15 cellular contexts compared by ENCODE assay signal in the genomic region with DNA sequence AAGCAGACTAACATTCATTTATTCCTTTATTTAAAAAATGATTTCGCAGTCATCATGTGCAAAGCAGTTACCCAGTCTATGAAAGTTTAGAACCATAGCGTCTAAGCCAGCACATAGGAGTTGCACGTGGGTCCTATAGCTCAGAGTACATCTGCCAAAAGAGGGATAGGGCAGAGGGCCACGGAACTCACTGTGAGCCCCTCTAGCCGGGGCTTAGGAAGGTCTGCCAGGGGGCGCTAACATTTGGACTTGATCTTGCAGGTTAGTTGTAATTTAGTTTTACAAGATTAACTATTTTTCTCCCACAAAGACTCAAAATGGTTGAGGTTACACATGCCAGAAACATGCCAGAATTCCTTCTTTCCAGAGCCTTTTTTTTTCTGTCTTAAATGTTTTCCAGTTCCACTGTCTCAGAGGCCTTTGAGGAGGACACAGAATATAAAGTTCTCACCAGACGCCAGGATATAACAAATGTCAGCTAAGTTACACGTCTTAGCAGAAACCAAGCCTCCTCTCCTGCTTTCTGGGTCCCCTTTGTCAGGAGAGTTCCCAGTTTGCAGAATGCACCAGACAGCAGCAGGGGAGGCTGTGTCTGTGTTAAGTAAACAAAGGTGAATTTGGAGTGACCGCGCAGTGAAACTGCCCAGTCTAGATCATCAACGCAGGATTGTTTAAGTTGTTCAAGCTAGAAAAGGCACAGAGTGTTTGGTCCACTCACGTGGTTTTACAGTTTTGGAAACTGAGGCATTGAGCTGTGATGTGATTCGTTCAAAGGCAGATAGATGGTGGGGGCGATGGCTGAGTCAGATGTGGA.
DNase-seq lines count a peak whose midpoint lies in the region; ATAC-seq, FAIRE-seq and TF ChIP-seq lines count a peak whose summit lies in the region.
"Had no signal": no experiment of that assay in that cellular context is flagged by ENCODE, and none has a peak within 500 bp of the region (broad histone marks: within the 10 kb centered on the region; RNA-seq: fewer than 3 reads in every experiment).

No MANE protein-coding gene starts in this region.

- H3K79me2 ChIP-seq in OCI-LY7 (ENCODE audit: insufficient read depth, low read depth, low read length) (no peaks in the 10 kb centered on the region), endothelial cell of umbilical vein (ENCODE audit: control insufficient read depth, insufficient read depth, low read length) (no peaks in the 10 kb centered on the region)

- no peak for ATAC-seq in stimulated activated naive B cell treated with anti-CD40 and anti-IgM and Interleukin-4, amounts not matched to agents 10 μg/mL and 1 μg/mL and 100 μg/mL, for 72 hours (replicated peaks)
- ATAC-seq in HG02588 (IDR thresholded peaks at IDR 0.05; ENCODE audit: unreplicated experiment), result no peak
- ATAC-seq: K562 had no signal

- H3K4me2 ChIP-seq in OCI-LY7 (ENCODE audit: low read length) (no peak overlapping the region), endothelial cell of umbilical vein (ENCODE audit: insufficient read depth, low read length) (no peak overlapping the region)

- DNase-seq in DMS53 (lab: John Stamatoyannopoulos, UW) (peak; percentile 14), DMS53 treated with DMSO at 0.1 percent for 48 hours (lab: John Stamatoyannopoulos, UW; ENCODE audit: unreplicated experiment) (no peak), OCI-LY7 (ENCODE audit: low spot score) (no peak), endothelial cell of umbilical vein (ENCODE audit: low read depth, low spot score) (no peak), AG08396 (ENCODE audit: low spot score) (no peak)
- DNase-seq in stimulated activated naive B cell treated with anti-CD40 and anti-IgM and Interleukin-4, amounts not matched to agents 10 μg/mL and 1 μg/mL and 100 μg/mL, for 72 hours, result no peak
- DNase-seq: CD8-positive, alpha-beta memory T cell; central memory CD4-positive, alpha-beta T cell; posterior cingulate gyrus; substantia nigra had no signal

- no peaks in the 10 kb centered on the region for H3K27me3 Mint-ChIP-seq in stimulated activated naive B cell treated with anti-CD40 and anti-IgM and Interleukin-4, amounts not matched to agents 10 μg/mL and 1 μg/mL and 100 μg/mL, for 72 hours
- H3K27me3 Mint-ChIP-seq: activated naive CD8-positive, alpha-beta T cell; CD8-positive, alpha-beta memory T cell had no signal

- H3K4me1 Mint-ChIP-seq in stimulated activated naive B cell treated with anti-CD40 and anti-IgM and Interleukin-4, amounts not matched to agents 10 μg/mL and 1 μg/mL and 100 μg/mL, for 72 hours, result peaks cover 10 to 25% of the 10 kb centered on the region in 2 donors
- H3K4me1 Mint-ChIP-seq: CD8-positive, alpha-beta memory T cell had no signal

- H3K4me1 ChIP-seq in OCI-LY7 (ENCODE audit: insufficient read depth, low read length, poor library complexity, severe bottlenecking) (no peaks in the 10 kb centered on the region), endothelial cell of umbilical vein (ENCODE audit: control insufficient read depth, extremely low read depth, insufficient read depth, low read length) (peaks cover 48% of the 10 kb centered on the region), rectal smooth muscle tissue (ENCODE audit: control insufficient read depth, insufficient read depth, low read length) (peaks cover 32% of the 10 kb centered on the region)

- CTCF ChIA-PET in OCI-LY7 (lab: Charles Lee; ENCODE audit: unreplicated experiment), result no interaction called here
- CTCF ChIA-PET in endothelial cell of umbilical vein (lab: Charles Lee), result interaction anchor here (0.6 to 2.3 kb wide), 9 partner anchors 8 to 358 kb away, joined by 3 to 11 read pairs (median 6); no protein-coding TSS in a partner anchor

- H4K20me1 ChIP-seq in OCI-LY7 (ENCODE audit: insufficient read depth, low read length), result no peaks in the 10 kb centered on the region
- H4K20me1 ChIP-seq in endothelial cell of umbilical vein (replicated peaks; ENCODE audit: control insufficient read depth, extremely low read depth, insufficient read depth, low read length), result no peaks in the 10 kb centered on the region

- FAIRE-seq in endothelial cell of umbilical vein (lab: Jason Lieb, UNC), result no peak
- FAIRE-seq: K562 had no signal

- H3K4me3 ChIP-seq in OCI-LY7 (ENCODE audit: low read depth, low read length, poor library complexity, severe bottlenecking) (no peak overlapping the region), endothelial cell of umbilical vein (replicated peaks in 1 of 3; ENCODE audit: insufficient read depth in 1 of 3, low read depth in 1 of 3, low read length in 3 of 3) (no peak overlapping the region), rectal smooth muscle tissue (ENCODE audit: low read length) (no peak overlapping the region)
- H3K4me3 ChIP-seq: K562 had no signal

- H3K9me2 ChIP-seq in OCI-LY7 (ENCODE audit: insufficient read depth, low read length), result no peaks in the 10 kb centered on the region

- TF ChIP-seq CTCF in OCI-LY7 (conservative IDR thresholded peaks at IDR 0.05; ENCODE audit: low read length) (peak; percentile 41; the same call in 1 of the 2 replicates), endothelial cell of umbilical vein (IDR thresholded peaks at IDR 0.05; ENCODE audit: extremely low read depth in 1 of 2, insufficient read depth in 1 of 2, low read depth in 1 of 2, low read length in 2 of 2) (no peak)

- H3K9me3 ChIP-seq in OCI-LY7 (ENCODE audit: low read length) (no peaks in the 10 kb centered on the region), endothelial cell of umbilical vein (replicated peaks; ENCODE audit: control insufficient read depth, insufficient read depth, low read length) (no peaks in the 10 kb centered on the region)

- dilution Hi-C loops in endothelial cell of umbilical vein (cut with MboI; ENCODE audit: extremely low pct_ligation_motif_present, low sequenced_read_pairs), result no loop called here

- intact Hi-C loops in OCI-LY7 (cut with micrococcal nuclease; ENCODE audit: unreplicated experiment) (no loop called here), endothelial cell of umbilical vein (cut with micrococcal nuclease) (no loop called here)

- H3K9me1 ChIP-seq in endothelial cell of umbilical vein (replicated peaks; ENCODE audit: control insufficient read depth, extremely low read depth, insufficient read depth, low read length), result no peaks in the 10 kb centered on the region

- H3K36me3 ChIP-seq in OCI-LY7 (ENCODE audit: insufficient read depth, low read length), result no peaks in the 10 kb centered on the region
- no peaks in the 10 kb centered on the region for H3K36me3 ChIP-seq in endothelial cell of umbilical vein (ENCODE audit: control insufficient read depth in 2 of 2, extremely low read depth in 1 of 2, insufficient read depth in 2 of 2, low read length in 2 of 2)
- no peaks in the 10 kb centered on the region for H3K36me3 ChIP-seq in rectal smooth muscle tissue (ENCODE audit: control insufficient read depth, insufficient read depth, low read length)

- H2AFZ ChIP-seq in OCI-LY7 (ENCODE audit: low read length) (no peak overlapping the region), endothelial cell of umbilical vein (ENCODE audit: low read depth, low read length) (no peak overlapping the region)

- no peak overlapping the region for H3K27ac ChIP-seq in OCI-LY7 (ENCODE audit: low read depth, low read length, poor library complexity, severe bottlenecking)
- peak overlapping the region; percentile 41 for H3K27ac ChIP-seq in endothelial cell of umbilical vein (ENCODE audit: insufficient read depth, low read depth, low read length)
- H3K27ac ChIP-seq in rectal smooth muscle tissue (ENCODE audit: low read depth, low read length), result peak overlapping the region; percentile 26
- H3K27ac ChIP-seq: 22Rv1 had no signal

- no peak overlapping the region for H3K27ac Mint-ChIP-seq in stimulated activated naive B cell treated with anti-CD40 and anti-IgM and Interleukin-4, amounts not matched to agents 10 μg/mL and 1 μg/mL and 100 μg/mL, for 72 hours
- H3K27ac Mint-ChIP-seq: activated naive CD8-positive, alpha-beta T cell; CD8-positive, alpha-beta memory T cell had no signal

- peaks cover 0 to 8% of the 10 kb centered on the region in 2 donors for H3K36me3 Mint-ChIP-seq in stimulated activated naive B cell treated with anti-CD40 and anti-IgM and Interleukin-4, amounts not matched to agents 10 μg/mL and 1 μg/mL and 100 μg/mL, for 72 hours

- H3K27me3 ChIP-seq in endothelial cell of umbilical vein (ENCODE audit: control insufficient read depth in 2 of 2, insufficient read depth in 2 of 2, low read length in 2 of 2) (no peaks in the 10 kb centered on the region), rectal smooth muscle tissue (ENCODE audit: control insufficient read depth, insufficient read depth, low read length) (no peaks in the 10 kb centered on the region)

- no TSS peak for BruUV-seq in OCI-LY7 (replicated peaks; lab: Mats Ljungman, UMichigan)
- BruUV-seq in endothelial cell of umbilical vein (replicated peaks; lab: Mats Ljungman, UMichigan), result no TSS peak

- H3K9me3 Mint-ChIP-seq in stimulated activated naive B cell treated with anti-CD40 and anti-IgM and Interleukin-4, amounts not matched to agents 10 μg/mL and 1 μg/mL and 100 μg/mL, for 72 hours, result no peaks in the 10 kb centered on the region
- H3K9me3 Mint-ChIP-seq: CD8-positive, alpha-beta memory T cell had no signal

- no peak for TF ChIP-seq POLR2A in endothelial cell of umbilical vein (IDR thresholded peaks at IDR 0.05; ENCODE audit: low read depth, low read length)

- POLR2A ChIA-PET in OCI-LY7 (lab: Charles Lee), result interaction anchor here (0.5 kb wide), 1 partner anchor 12 kb away, joined by 3 read pairs; no protein-coding TSS in a partner anchor
- POLR2A ChIA-PET in endothelial cell of umbilical vein (lab: Charles Lee), result interaction anchor here (1.4 kb wide), 1 partner anchor 294 kb away, joined by 3 read pairs; no protein-coding TSS in a partner anchor

- H3K4me3 Mint-ChIP-seq in stimulated activated naive B cell treated with anti-CD40 and anti-IgM and Interleukin-4, amounts not matched to agents 10 μg/mL and 1 μg/mL and 100 μg/mL, for 72 hours, result no peak overlapping the region
- H3K4me3 Mint-ChIP-seq: activated naive CD8-positive, alpha-beta T cell; CD8-positive, alpha-beta memory T cell had no signal

- H3K9ac ChIP-seq in endothelial cell of umbilical vein (replicated peaks; ENCODE audit: extremely low read depth, insufficient read depth, low read length), result peak overlapping the region; percentile 10
- H3K9ac ChIP-seq in rectal smooth muscle tissue (ENCODE audit: low read length), result no peak overlapping the region

TF ChIP-seq in endothelial cell of umbilical vein, 7 proteins besides CTCF, POLR2A, EP300 and RAD21:
- no peak for TF ChIP-seq MYC (IDR thresholded peaks at IDR 0.05; ENCODE audit: low read depth, low read length)
- no peak for TF ChIP-seq GATA2 (IDR thresholded peaks at IDR 0.05; ENCODE audit: insufficient read depth, insufficient read length, low read depth, low read length)
